Comparison of ENCODE assay signal across 12 cellular contexts in the genomic region with DNA sequence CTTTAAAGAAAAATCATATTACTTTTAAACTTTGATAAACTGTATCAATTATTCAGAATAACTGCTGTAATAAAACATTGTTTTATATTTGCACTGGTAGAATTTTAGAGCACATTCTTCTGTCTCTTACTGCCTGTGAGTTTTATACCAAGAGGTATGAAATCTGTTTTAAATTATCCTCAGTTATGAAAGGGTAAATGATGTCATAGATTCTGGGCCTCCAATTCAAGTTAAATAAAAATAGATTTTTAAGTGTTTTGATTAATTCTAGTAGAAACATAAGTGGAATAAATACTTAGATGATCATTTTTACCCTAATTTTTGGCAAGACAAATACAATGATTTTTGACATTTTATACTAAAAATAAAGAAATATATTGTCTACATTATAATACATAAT.
"Had no signal": no experiment of that assay in that cellular context is flagged by ENCODE, and none has a peak within 500 bp of the region (broad histone marks: within the 10 kb centered on the region; RNA-seq: fewer than 3 reads in every experiment).

No MANE protein-coding gene starts in this region.

- H3K9me3 ChIP-seq: uterus had no signal

- ATAC-seq: left ventricle myocardium superior had no signal

- H3K4me2 ChIP-seq: smooth muscle cell had no signal

- H2AFZ ChIP-seq: parathyroid adenoma had no signal

- H3K36me3 ChIP-seq: uterus had no signal

- H3K9ac ChIP-seq: parathyroid adenoma had no signal

- H3K79me2 ChIP-seq: parathyroid adenoma had no signal

- H3K27ac ChIP-seq: parathyroid adenoma had no signal

- DNase-seq: activated B cell treated with CpG ODN at 0.5 μM for 24 hours; activated CD4-positive, alpha-beta T cell treated with anti-CD3 and anti-CD28 coated beads, Interleukin-2, amount 10 ng/mL, durations not matched to agents 7 days and 5 days; activated CD8-positive, alpha-beta memory T cell treated with anti-CD3 and anti-CD28 coated beads for 24 hours; activated naive CD4-positive, alpha-beta T cell treated with anti-CD3 and anti-CD28 coated beads, Interleukin-2, amount 10 ng/mL, durations not matched to agents 7 days and 5 days; cerebellar nuclear complex; dermis blood vessel endothelial cell; left ventricle myocardium superior; retina; T-helper 2 cell; uterus had no signal

- H3K4me1 ChIP-seq: parathyroid adenoma had no signal

- H3K27me3 ChIP-seq: uterus had no signal

- H3K4me3 ChIP-seq: smooth muscle cell, uterus had no signal
